In genomic region chr2:172783091-172783898, GRCh38 we compare ENCODE assay signal across 1 cellular context.
TF ChIP-seq lines count a peak whose summit lies in the region.

No MANE protein-coding gene starts in this region.

TF ChIP-seq in A549, 52 proteins besides CTCF, POLR2A, EP300 and RAD21 (continued from another document):
- no peak for TF ChIP-seq EHF (CRISPR knock-in tag; IDR thresholded peaks at IDR 0.05)
- TF ChIP-seq, protein P1, sequence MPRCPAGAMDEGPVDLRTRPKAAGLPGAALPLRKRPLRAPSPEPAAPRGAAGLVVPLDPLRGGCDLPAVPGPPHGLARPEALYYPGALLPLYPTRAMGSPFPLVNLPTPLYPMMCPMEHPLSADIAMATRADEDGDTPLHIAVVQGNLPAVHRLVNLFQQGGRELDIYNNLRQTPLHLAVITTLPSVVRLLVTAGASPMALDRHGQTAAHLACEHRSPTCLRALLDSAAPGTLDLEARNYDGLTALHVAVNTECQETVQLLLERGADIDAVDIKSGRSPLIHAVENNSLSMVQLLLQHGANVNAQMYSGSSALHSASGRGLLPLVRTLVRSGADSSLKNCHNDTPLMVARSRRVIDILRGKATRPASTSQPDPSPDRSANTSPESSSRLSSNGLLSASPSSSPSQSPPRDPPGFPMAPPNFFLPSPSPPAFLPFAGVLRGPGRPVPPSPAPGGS (IDR thresholded peaks at IDR 0.05), result no peak
- TF ChIP-seq BHLHE40 (IDR thresholded peaks at IDR 0.05; ENCODE audit: low read depth, low read length), result no peak
- no peak for TF ChIP-seq HOXA7 (CRISPR knock-in tag; IDR thresholded peaks at IDR 0.05)
- TF ChIP-seq PBX3 (IDR thresholded peaks at IDR 0.05), result no peak
- TF ChIP-seq, protein P2, sequence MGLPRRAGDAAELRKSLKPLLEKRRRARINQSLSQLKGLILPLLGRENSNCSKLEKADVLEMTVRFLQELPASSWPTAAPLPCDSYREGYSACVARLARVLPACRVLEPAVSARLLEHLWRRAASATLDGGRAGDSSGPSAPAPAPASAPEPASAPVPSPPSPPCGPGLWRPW (IDR thresholded peaks at IDR 0.05), result no peak
- TF ChIP-seq NPAS2 (CRISPR knock-in tag; IDR thresholded peaks at IDR 0.05; ENCODE audit: borderline replicate concordance), result no peak
- no peak for TF ChIP-seq RNF2 (IDR thresholded peaks at IDR 0.05; ENCODE audit: borderline replicate concordance, low read depth)
- no peak for TF ChIP-seq MAZ (IDR thresholded peaks at IDR 0.05; ENCODE audit: borderline replicate concordance, low read depth, low read length)
- no peak for TF ChIP-seq HDAC2 (IDR thresholded peaks at IDR 0.05)
- TF ChIP-seq CHD2 (IDR thresholded peaks at IDR 0.05; ENCODE audit: low read length, partially characterized antibody), result no peak
- no peak for TF ChIP-seq CHD4 (IDR thresholded peaks at IDR 0.05; ENCODE audit: borderline replicate concordance)
